In the genomic region with DNA sequence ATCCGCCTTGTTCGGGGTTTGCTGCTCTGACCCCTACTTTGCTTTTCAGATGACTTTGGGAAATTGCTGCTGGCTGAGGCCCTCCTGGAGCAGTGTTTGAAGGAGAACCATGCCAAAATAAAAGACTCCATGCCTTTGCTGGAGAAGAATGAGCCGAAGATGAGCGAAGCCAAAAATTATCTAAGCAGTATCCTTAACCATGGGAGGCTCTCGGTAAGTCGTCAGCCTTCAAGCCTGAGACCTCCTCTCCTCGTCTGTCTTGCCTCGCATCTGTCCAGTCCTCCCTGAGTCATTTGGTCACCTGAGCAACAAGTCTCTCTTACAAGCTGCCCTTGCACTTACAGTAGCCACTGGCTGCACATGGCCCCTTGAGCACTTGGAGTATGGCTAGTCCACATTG, we compare ENCODE assay signal across 2 cellular contexts.
TF ChIP-seq lines count a peak whose summit lies in the region.

No MANE protein-coding gene starts in this region.

TF ChIP-seq in IMR-90, 13 proteins besides CTCF, POLR2A, EP300 and RAD21:
- TF ChIP-seq USF2 (IDR thresholded peaks at IDR 0.05; ENCODE audit: low read depth, low read length) (no peak), RFX5 (IDR thresholded peaks at IDR 0.05; ENCODE audit: low read depth, low read length) (no peak), NFE2L2 (IDR thresholded peaks at IDR 0.05; ENCODE audit: low read depth, low read length) (no peak), BHLHE40 (IDR thresholded peaks at IDR 0.05; ENCODE audit: low read depth, low read length) (no peak), FOS (IDR thresholded peaks at IDR 0.05; ENCODE audit: low read depth, low read length) (no peak), MAZ (IDR thresholded peaks at IDR 0.05; ENCODE audit: borderline replicate concordance, low read depth, low read length) (no peak), MXI1 (IDR thresholded peaks at IDR 0.05; ENCODE audit: borderline replicate concordance, low read depth, low read length) (no peak), CHD1 (IDR thresholded peaks at IDR 0.05; ENCODE audit: low read depth, low read length) (no peak), SMC3 (IDR thresholded peaks at IDR 0.05; ENCODE audit: low read depth, low read length) (no peak), RCOR1 (IDR thresholded peaks at IDR 0.05; ENCODE audit: insufficient replicate concordance, low read length) (no peak), MAFK (IDR thresholded peaks at IDR 0.05; ENCODE audit: low read depth, low read length) (no peak), CEBPB (IDR thresholded peaks at IDR 0.05; ENCODE audit: low read depth, low read length) (no peak)
- TF ChIP-seq, protein P1, sequence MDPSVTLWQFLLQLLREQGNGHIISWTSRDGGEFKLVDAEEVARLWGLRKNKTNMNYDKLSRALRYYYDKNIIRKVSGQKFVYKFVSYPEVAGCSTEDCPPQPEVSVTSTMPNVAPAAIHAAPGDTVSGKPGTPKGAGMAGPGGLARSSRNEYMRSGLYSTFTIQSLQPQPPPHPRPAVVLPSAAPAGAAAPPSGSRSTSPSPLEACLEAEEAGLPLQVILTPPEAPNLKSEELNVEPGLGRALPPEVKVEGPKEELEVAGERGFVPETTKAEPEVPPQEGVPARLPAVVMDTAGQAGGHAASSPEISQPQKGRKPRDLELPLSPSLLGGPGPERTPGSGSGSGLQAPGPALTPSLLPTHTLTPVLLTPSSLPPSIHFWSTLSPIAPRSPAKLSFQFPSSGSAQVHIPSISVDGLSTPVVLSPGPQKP (IDR thresholded peaks at IDR 0.05; ENCODE audit: borderline replicate concordance, low read depth, low read length): no peak

TF ChIP-seq in endothelial cell of umbilical vein, 7 proteins besides CTCF, POLR2A, EP300 and RAD21:
- no peak for TF ChIP-seq FOS (IDR thresholded peaks at IDR 0.05; ENCODE audit: borderline replicate concordance, insufficient read depth, low read length)
- TF ChIP-seq JUN (IDR thresholded peaks at IDR 0.05; ENCODE audit: borderline replicate concordance, insufficient read depth, insufficient read length, low read depth): no peak
- TF ChIP-seq EZH2 (IDR thresholded peaks at IDR 0.05; ENCODE audit: borderline replicate concordance, low read depth, low read length, severe bottlenecking): no peak
- no peak for TF ChIP-seq MAX (IDR thresholded peaks at IDR 0.05; ENCODE audit: insufficient read depth, insufficient read length)
- no peak for TF ChIP-seq POLR2AphosphoS5 (IDR thresholded peaks at IDR 0.05; ENCODE audit: insufficient read depth, low read depth, low read length)
- TF ChIP-seq GATA2 (IDR thresholded peaks at IDR 0.05; ENCODE audit: insufficient read depth, insufficient read length, low read depth, low read length): no peak
- no peak for TF ChIP-seq MYC (IDR thresholded peaks at IDR 0.05; ENCODE audit: low read depth, low read length)
